Comparison of ENCODE assay signal across 32 cellular contexts in genomic region chr5:132765311-132766019, GRCh38. TPM values are rescaled to one million over a fixed set of nuclear protein-coding genes. Genes with fewer than 3 reads are reported as not detected.
DNase-seq lines count a peak whose midpoint lies in the region; ATAC-seq and TF ChIP-seq lines count a peak whose summit lies in the region.
"Had no signal": no experiment of that assay in that cellular context is flagged by ENCODE, and none has a peak within 500 bp of the region (broad histone marks: within the 10 kb centered on the region; RNA-seq: fewer than 3 reads in every experiment).

No MANE protein-coding gene starts in this region.

- peaks cover 0 to 26% of the 10 kb centered on the region in 2 donors for H3K4me1 ChIP-seq in right atrium auricular region
- H3K4me1 ChIP-seq in endodermal cell (ENCODE audit: control insufficient read depth, insufficient read depth, low read length): peaks cover under 1% of the 10 kb centered on the region
- H3K4me1 ChIP-seq in neuronal stem cell (ENCODE audit: control insufficient read depth in 2 of 2, insufficient read depth in 1 of 2, low read depth in 1 of 2, low read length in 2 of 2): no peaks in the 10 kb centered on the region
- H3K4me1 ChIP-seq: A549, colonic mucosa, HAP-1 had no signal

- H3K27ac Mint-ChIP-seq in endodermal cell: no peak overlapping the region
- H3K27ac Mint-ChIP-seq: effector memory CD8-positive, alpha-beta T cell; progenitor cell of endocrine pancreas had no signal

- no peak overlapping the region for H2BK15ac ChIP-seq in neuronal stem cell (ENCODE audit: low read length)

- no peak overlapping the region for H3K4me2 ChIP-seq in neuronal stem cell (ENCODE audit: insufficient read depth, low read length, poor library complexity, severe bottlenecking)
- H3K4me2 ChIP-seq: A549, SK-N-SH had no signal

- H3K9me3 ChIP-seq in right atrium auricular region (no peaks in the 10 kb centered on the region), endodermal cell (ENCODE audit: control insufficient read depth, low read length) (no peaks in the 10 kb centered on the region), neuronal stem cell (replicated peaks in 1 of 2; ENCODE audit: control insufficient read depth in 2 of 2, insufficient read depth in 1 of 2, low read depth in 1 of 2, low read length in 2 of 2) (no peaks in the 10 kb centered on the region)
- H3K9me3 ChIP-seq: A549, breast epithelium, colonic mucosa, HAP-1, heart left ventricle, SK-N-SH, thoracic aorta had no signal

- H4K91ac ChIP-seq in neuronal stem cell (ENCODE audit: low read depth, low read length, poor library complexity): no peak overlapping the region

- DNase-seq in Right ventricle myocardium inferior (ENCODE audit: missing footprints): peak; percentile 60
- no peak for DNase-seq in right atrium auricular region (ENCODE audit: low spot score)
- DNase-seq in endodermal cell: peak; percentile 37
- no peak for DNase-seq in neuronal stem cell (ENCODE audit: low spot score)
- no peak for DNase-seq in NCI-H510A treated with DMSO at 0.1 percent for 48 hours (lab: John Stamatoyannopoulos, UW)
- no peak for DNase-seq in NCI-H526 (lab: John Stamatoyannopoulos, UW)
- DNase-seq: activated CD4-positive, alpha-beta T cell treated with anti-CD3 and anti-CD28 coated beads for 4 hours; activated naive CD4-positive, alpha-beta T cell treated with anti-CD3 and anti-CD28 coated beads, Interleukin-2, amount 50 U/mL, for 16 hours; amniotic stem cell; colonic mucosa; effector memory CD8-positive, alpha-beta T cell; foreskin fibroblast; KBM-7; mesenchymal stem cell; NCI-H1417; NCI-H2081 treated with DMSO at 0.1 percent for 48 hours; NCI-H345; NCI-H82; SK-N-SH; stimulated activated naive CD8-positive, alpha-beta T cell treated with anti-CD3 and anti-CD28 coated beads, Interleukin-15, Interleukin-2, amounts not matched to agents 100 U/mL and 50 U/mL, for 24 hours; T-helper 2 cell had no signal

- H3K27me3 ChIP-seq in right atrium auricular region (no peaks in the 10 kb centered on the region), endodermal cell (ENCODE audit: control insufficient read depth, insufficient read depth, low read length, poor library complexity, severe bottlenecking) (no peaks in the 10 kb centered on the region), neuronal stem cell (ENCODE audit: control insufficient read depth in 3 of 3, insufficient read depth in 3 of 3, low read depth in 1 of 3, low read length in 3 of 3) (no peaks in the 10 kb centered on the region)
- H3K27me3 ChIP-seq: breast epithelium, colonic mucosa, heart left ventricle had no signal

- H3K23ac ChIP-seq in neuronal stem cell (ENCODE audit: low read depth, low read length, poor library complexity): no peak overlapping the region

- H3K9me3 Mint-ChIP-seq in endodermal cell: no peaks in the 10 kb centered on the region
- H3K9me3 Mint-ChIP-seq: CD8-positive, alpha-beta memory T cell; effector memory CD8-positive, alpha-beta T cell had no signal

- no peak overlapping the region for H3K14ac ChIP-seq in neuronal stem cell (ENCODE audit: low read length)

- peak; percentile 42 for ATAC-seq in Right ventricle myocardium inferior
- ATAC-seq in HG02885 (IDR thresholded peaks at IDR 0.05; ENCODE audit: poor library complexity, unreplicated experiment): no peak
- no peak for ATAC-seq in GM18520 (IDR thresholded peaks at IDR 0.05; ENCODE audit: unreplicated experiment)
- ATAC-seq: A549; effector memory CD8-positive, alpha-beta T cell; stimulated activated naive CD8-positive, alpha-beta T cell treated with anti-CD3 and anti-CD28 coated beads, Interleukin-15, Interleukin-2, amounts not matched to agents 100 U/mL and 50 U/mL, for 24 hours had no signal

- no peak overlapping the region for H2BK5ac ChIP-seq in neuronal stem cell (ENCODE audit: low read length)

- peaks cover 8% of the 10 kb centered on the region for H3K79me1 ChIP-seq in neuronal stem cell (ENCODE audit: low read depth, low read length)

- no peak for TF ChIP-seq CTCF in right atrium auricular region (IDR thresholded peaks at IDR 0.05)
- no peak for TF ChIP-seq CTCF in endodermal cell (conservative IDR thresholded peaks at IDR 0.05)

- intact Hi-C loops in Right ventricle myocardium inferior (cut with DNase I): no loop called here

- H3K4ac ChIP-seq in neuronal stem cell (ENCODE audit: low read length): no peak overlapping the region

- peak overlapping the region in 1 of 2 donors; percentile 24 for H3K27ac ChIP-seq in right atrium auricular region
- H3K27ac ChIP-seq in endodermal cell (ENCODE audit: low read depth, low read length): no peak overlapping the region
- no peak overlapping the region for H3K27ac ChIP-seq in neuronal stem cell (replicated peaks; ENCODE audit: low read length)
- H3K27ac ChIP-seq: A549, breast epithelium, colonic mucosa had no signal

- H3K4me3 ChIP-seq in right atrium auricular region (no peak overlapping the region), endodermal cell (ENCODE audit: low read length) (no peak overlapping the region), neuronal stem cell (ENCODE audit: low read length in 2 of 2) (no peak overlapping the region)
- H3K4me3 ChIP-seq: A549, breast epithelium, colonic mucosa, HAP-1, heart left ventricle, thoracic aorta had no signal

- peaks cover 22% of the 10 kb centered on the region for H3K36me3 Mint-ChIP-seq in endodermal cell (ENCODE audit: low read depth)

- no peak overlapping the region for H4K8ac ChIP-seq in neuronal stem cell (ENCODE audit: low read depth, low read length)

- peaks cover 48% of the 10 kb centered on the region for H3K36me3 ChIP-seq in right atrium auricular region
- peaks cover 24% of the 10 kb centered on the region for H3K36me3 ChIP-seq in endodermal cell (ENCODE audit: control insufficient read depth, insufficient read depth, low read length)
- peaks cover 32 to 46% of the 10 kb centered on the region in 2 donors for H3K36me3 ChIP-seq in neuronal stem cell (replicated peaks in 1 of 2; ENCODE audit: control insufficient read depth in 2 of 2, insufficient read depth in 2 of 2, low read length in 2 of 2)
- H3K36me3 ChIP-seq: breast epithelium, colonic mucosa had no signal

- peak overlapping the region; percentile 13 for H3K18ac ChIP-seq in neuronal stem cell (ENCODE audit: low read length)

- H3K4me3 Mint-ChIP-seq in endodermal cell: no peak overlapping the region
- H3K4me3 Mint-ChIP-seq: CD8-positive, alpha-beta memory T cell; effector memory CD8-positive, alpha-beta T cell had no signal

- no peak overlapping the region for H2AFZ ChIP-seq in neuronal stem cell (ENCODE audit: low read length)

- no peak overlapping the region for H3K9ac ChIP-seq in endodermal cell (ENCODE audit: extremely low read depth, low read length, poor library complexity, severe bottlenecking)
- no peak overlapping the region for H3K9ac ChIP-seq in neuronal stem cell (ENCODE audit: low read depth, low read length, poor library complexity)
- H3K9ac ChIP-seq: SK-N-SH had no signal

- no peak overlapping the region for H2BK12ac ChIP-seq in neuronal stem cell (ENCODE audit: low read length)

- no peak overlapping the region for H2AK5ac ChIP-seq in neuronal stem cell (ENCODE audit: low read depth, low read length)

- 95 to 100% methylated on average over 10 to 12 of the region's 12 CpGs for WGBS in endodermal cell (ENCODE audit: insufficient coverage in 1 of 2, insufficient read length in 1 of 2), 2 experiments
- no CpG with 5 or more reads among the region's 12 CpGs for WGBS in neuronal stem cell (ENCODE audit: extremely low coverage in 2 of 2, insufficient read length in 2 of 2, insufficient replicate concordance in 1 of 2), 2 donors

- H3K27me3 Mint-ChIP-seq in endodermal cell (ENCODE audit: insufficient read depth): no peaks in the 10 kb centered on the region
- H3K27me3 Mint-ChIP-seq: effector memory CD8-positive, alpha-beta T cell; progenitor cell of endocrine pancreas had no signal

- H2BK120ac ChIP-seq in neuronal stem cell (ENCODE audit: low read depth, low read length): no peak overlapping the region

- no peaks in the 10 kb centered on the region for H3K4me1 Mint-ChIP-seq in endodermal cell

RNA-seq across cellular contexts. Expression of gene SEPTIN8, which starts 11.6 kb away (rescaled TPM):
- total RNA-seq in Right ventricle myocardium inferior (28.5 TPM), right atrium auricular region (10 to 100 TPM; 21.1 to 24.8 TPM), endodermal cell (10 to 100 TPM; 49.0 to 56.7 TPM)
- 44.7 TPM for polyA plus RNA-seq in endodermal cell (2013, experiment 1 of 2)
- polyA plus RNA-seq in endodermal cell (2013, experiment 2 of 2): 40.8 TPM
- 53.7 TPM for polyA plus RNA-seq in neuronal stem cell (2013, experiment 1 of 2)
- 53.2 TPM for polyA plus RNA-seq in neuronal stem cell (2013, experiment 2 of 2)

RNA-seq across cellular contexts. Expression of gene CCNI2, which starts 18.2 kb away (rescaled TPM):
- total RNA-seq in Right ventricle myocardium inferior (0.16 TPM), right atrium auricular region (not detected), endodermal cell (1 to 10 TPM; 1.2 to 1.3 TPM)
- 0.21 TPM for polyA plus RNA-seq in endodermal cell (2013, experiment 1 of 2)
- polyA plus RNA-seq in endodermal cell (2013, experiment 2 of 2): not detected
- polyA plus RNA-seq in neuronal stem cell (2013, experiment 1 of 2): 0.17 TPM
- polyA plus RNA-seq in neuronal stem cell (2013, experiment 2 of 2): 0.14 TPM
- total RNA-seq: HT1080, RPMI7951, thoracic aorta had no signal

RNA-seq across cellular contexts. Expression of gene KIF3A, which starts 28.1 kb away (rescaled TPM):
- total RNA-seq in Right ventricle myocardium inferior (10.2 TPM), right atrium auricular region (1 to 10 TPM; 5.6 to 7.2 TPM), endodermal cell (10 to 100 TPM; 19.6 to 25.2 TPM)
- polyA plus RNA-seq in endodermal cell (2013, experiment 1 of 2): 14.6 TPM
- polyA plus RNA-seq in endodermal cell (2013, experiment 2 of 2): 14.7 TPM
- polyA plus RNA-seq in neuronal stem cell (2013, experiment 1 of 2): 15.7 TPM
- 17.9 TPM for polyA plus RNA-seq in neuronal stem cell (2013, experiment 2 of 2)

RNA-seq across cellular contexts. Expression of gene SOWAHA, which starts 47.6 kb away (rescaled TPM):
- 0.27 TPM for total RNA-seq in Right ventricle myocardium inferior
- not detected for total RNA-seq in right atrium auricular region
- total RNA-seq in endodermal cell: under 1 TPM in 1 of 2 donors, not detected in 1; 0.13 TPM
- polyA plus RNA-seq in endodermal cell (2013, experiment 1 of 2): not detected
- not detected for polyA plus RNA-seq in endodermal cell (2013, experiment 2 of 2)
- 0.03 TPM for polyA plus RNA-seq in neuronal stem cell (2013, experiment 1 of 2)
- 0.01 TPM for polyA plus RNA-seq in neuronal stem cell (2013, experiment 2 of 2)
- total RNA-seq: HT1080, RPMI7951 had no signal
- polyA plus RNA-seq: CD8-positive, alpha-beta memory T cell had no signal

Comparison
In these comparisons a context has a peak if more than half of its experiments do, and no peak if none do; other contexts are left out.
1. DNase-seq: peak in Right ventricle myocardium inferior (single experiment) and endodermal cell (single experiment); none in right atrium auricular region (single experiment), neuronal stem cell (single experiment), NCI-H510A treated with DMSO at 0.1 percent for 48 hours (single experiment) and NCI-H526 (0 of 2).